8 cellular contexts compared by ENCODE assay signal in the genomic region with DNA sequence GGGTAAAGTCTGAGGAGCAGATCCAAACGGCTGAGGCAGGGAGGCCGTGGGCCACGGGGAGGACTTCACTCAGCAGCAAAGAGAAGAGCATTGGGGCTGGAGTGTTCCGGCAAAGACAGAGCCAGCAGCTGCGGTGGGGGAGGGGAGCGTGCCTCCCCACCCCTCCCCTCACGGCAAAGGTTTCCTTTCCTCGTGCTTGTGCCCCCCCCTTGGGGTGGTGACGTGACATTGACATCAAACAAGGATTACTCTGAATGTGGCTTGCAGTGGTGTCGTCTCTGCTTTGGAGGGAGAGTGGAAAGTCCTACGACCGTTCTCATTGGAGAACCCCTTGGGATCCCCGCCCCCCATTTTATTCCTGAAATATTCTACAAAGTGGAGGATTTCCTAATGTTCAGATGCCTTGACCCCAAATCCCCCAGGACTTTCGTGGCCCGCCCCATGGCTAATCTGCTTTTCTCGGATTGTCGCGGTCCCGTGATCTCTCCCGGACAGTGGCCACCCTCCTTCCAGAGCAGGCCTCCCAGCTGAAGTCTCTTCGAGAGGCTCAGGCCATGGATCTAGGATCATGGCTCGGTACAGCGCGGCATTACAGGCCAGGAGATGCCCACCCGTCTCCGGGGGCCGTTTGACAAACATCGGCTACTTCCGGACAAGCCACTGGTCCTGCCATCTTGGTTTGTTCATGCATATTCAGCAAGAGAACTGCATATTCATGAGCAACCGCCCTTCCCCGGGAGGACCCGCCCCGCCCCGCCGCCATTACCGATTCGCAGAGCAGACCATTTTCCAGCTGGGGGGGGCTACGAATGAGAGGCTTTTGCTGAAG. TPM values are rescaled to one million over a fixed set of nuclear protein-coding genes. Genes with fewer than 3 reads are reported as not detected.
A peak's percentile ranks its signal among the peaks of the same experiment; 100 is the strongest.
DNase-seq lines count a peak whose midpoint lies in the region; ATAC-seq and TF ChIP-seq lines count a peak whose summit lies in the region.

No MANE protein-coding gene starts in this region.

- peak; percentile 42 for TF ChIP-seq POLR2A in breast epithelium (IDR thresholded peaks at IDR 0.05)

- H3K9ac ChIP-seq in iPS-20b (ENCODE audit: low read depth, low read length) = peak overlapping the region; percentile 97
- peak overlapping the region; percentile 98 for H3K9ac ChIP-seq in skeletal muscle satellite cell (ENCODE audit: low read depth, low read length)

- TF ChIP-seq CTCF in WERI-Rb-1 (IDR thresholded peaks at IDR 0.05; ENCODE audit: low read depth, low read length) = no peak
- no peak for TF ChIP-seq CTCF in breast epithelium (IDR thresholded peaks at IDR 0.05)

- ATAC-seq in GM18870 (IDR thresholded peaks at IDR 0.05; ENCODE audit: unreplicated experiment) = peak; percentile 26
- ATAC-seq in HG03135 (IDR thresholded peaks at IDR 0.05; ENCODE audit: unreplicated experiment) = peak; percentile 39

- H3K36me3 ChIP-seq in WERI-Rb-1 (peaks cover 22% of the 10 kb centered on the region), breast epithelium (no peaks in the 10 kb centered on the region), iPS-20b (ENCODE audit: insufficient read depth, low read depth, low read length) (no peaks in the 10 kb centered on the region), skeletal muscle satellite cell (ENCODE audit: insufficient read depth, low read length) (peaks cover 3% of the 10 kb centered on the region)

- H3K4me1 ChIP-seq in breast epithelium (peaks cover 6 to 18% of the 10 kb centered on the region in 2 donors), iPS-20b (ENCODE audit: insufficient read depth, low read length) (peaks cover 10% of the 10 kb centered on the region; the same call in 1 of the 2 replicates), skeletal muscle satellite cell (ENCODE audit: control insufficient read depth, insufficient read depth, low read length) (peaks cover 42% of the 10 kb centered on the region)

- H3K4me3 ChIP-seq in WERI-Rb-1 (ENCODE audit: low read depth, low read length) (peak overlapping the region; percentile 97), breast epithelium (peak overlapping the region; percentile 46 to 76 (median 68)), iPS-20b (ENCODE audit: low read length) (peak overlapping the region; percentile 89), skeletal muscle satellite cell (ENCODE audit: low read length) (peak overlapping the region; percentile 84)

- peak overlapping the region; percentile 99 for H3K4me2 ChIP-seq in skeletal muscle satellite cell (ENCODE audit: low read length)

- H3K9me3 ChIP-seq in WERI-Rb-1 (ENCODE audit: severe bottlenecking) (no peaks in the 10 kb centered on the region), breast epithelium (no peaks in the 10 kb centered on the region), iPS-20b (ENCODE audit: insufficient read depth, low read depth, low read length) (no peaks in the 10 kb centered on the region), skeletal muscle satellite cell (replicated peaks; ENCODE audit: low read length) (no peaks in the 10 kb centered on the region)

- H3K27me3 ChIP-seq in WERI-Rb-1 (ENCODE audit: insufficient read depth, low read depth, severe bottlenecking) = no peaks in the 10 kb centered on the region
- H3K27me3 ChIP-seq in breast epithelium = no peaks in the 10 kb centered on the region
- H3K27me3 ChIP-seq in iPS-20b (ENCODE audit: insufficient read depth, low read length) = no peaks in the 10 kb centered on the region
- H3K27me3 ChIP-seq in skeletal muscle satellite cell (ENCODE audit: control insufficient read depth, insufficient read depth, low read length) = no peaks in the 10 kb centered on the region

- intact Hi-C loops in breast epithelium (cut with DNase I; ENCODE audit: low total_unique reads) = loop anchor here (10.0 kb wide), 1 partner anchor 49 kb away; the partner anchor contains the start of genes FGF11 and TMEM102

- H3K27ac ChIP-seq in WERI-Rb-1 = peak overlapping the region; percentile 100
- H3K27ac ChIP-seq in breast epithelium = peak overlapping the region; percentile 99
- peak overlapping the region; percentile 98 for H3K27ac ChIP-seq in iPS-20b (ENCODE audit: low read length)

- DNase-seq in A172 (ENCODE audit: low spot score) (peak; percentile 88), NCI-H2196 treated with DMSO at 0.1 percent for 48 hours (lab: John Stamatoyannopoulos, UW; ENCODE audit: unreplicated experiment) (peak; percentile 54), WERI-Rb-1 (peak; percentile 95), breast epithelium (ENCODE audit: low spot score in 2 of 2) (peak; percentile 96 to 97)

RNA-seq across cellular contexts. Expression of gene POLR2A, which starts 0.7 kb away (rescaled TPM):
- total RNA-seq in A172 (2014; rRNA removed; shearing (Covaris generic)) = 17.8 and 23.4 TPM in 2 replicates
- total RNA-seq in breast epithelium = 100 to 1,000 TPM in 1 of 3 donors, 10 to 100 TPM in 2; 64.2 to 174 (median 88.7) TPM
- 81.4 and 83.4 TPM in 2 replicates for total RNA-seq in skeletal muscle satellite cell (2012; rRNA removed)

RNA-seq across cellular contexts. Expression of gene SLC35G6, which starts 2.2 kb away (rescaled TPM):
- total RNA-seq in A172 (2014; rRNA removed; shearing (Covaris generic)) = not detected in 2 replicates
- not detected for total RNA-seq in breast epithelium
- total RNA-seq in skeletal muscle satellite cell (2012; rRNA removed) = not detected in 2 replicates

RNA-seq across cellular contexts. Expression of gene ZBTB4, which starts 4.0 kb away (rescaled TPM):
- total RNA-seq in A172 (2014; rRNA removed; shearing (Covaris generic)) = 24.8 and 28.4 TPM in 2 replicates
- 10 to 100 TPM; 34.4 to 46.9 (median 45.7) TPM for total RNA-seq in breast epithelium
- 14.4 and 15.9 TPM in 2 replicates for total RNA-seq in skeletal muscle satellite cell (2012; rRNA removed)

RNA-seq across cellular contexts. Expression of gene CHRNB1, which starts 38.6 kb away (rescaled TPM):
- 14.1 and 20.2 TPM in 2 replicates for total RNA-seq in A172 (2014; rRNA removed; shearing (Covaris generic))
- 10 to 100 TPM in 2 of 3 donors, 1 to 10 TPM in 1; 8.5 to 11.8 (median 11.7) TPM for total RNA-seq in breast epithelium
- total RNA-seq in skeletal muscle satellite cell (2012; rRNA removed) = 2.3 and 7.2 TPM in 2 replicates

RNA-seq across cellular contexts. Expression of gene FGF11, which starts 44.1 kb away (rescaled TPM):
- total RNA-seq in A172 (2014; rRNA removed; shearing (Covaris generic)) = 0.89 TPM in 1 of 2 replicates, not detected in the other
- total RNA-seq in breast epithelium = 1 to 10 TPM; 2.1 to 2.9 (median 2.9) TPM
- 0.25 and 2.4 TPM in 2 replicates for total RNA-seq in skeletal muscle satellite cell (2012; rRNA removed)

Comparison
In these comparisons a context has a peak if more than half of its experiments do, and no peak if none do; other contexts are left out.
1. Peak in every context shown above with its lines: DNase-seq, ATAC-seq, H3K4me3 ChIP-seq and H3K27ac ChIP-seq.